9 cellular contexts compared by ENCODE assay signal in the genomic region with DNA sequence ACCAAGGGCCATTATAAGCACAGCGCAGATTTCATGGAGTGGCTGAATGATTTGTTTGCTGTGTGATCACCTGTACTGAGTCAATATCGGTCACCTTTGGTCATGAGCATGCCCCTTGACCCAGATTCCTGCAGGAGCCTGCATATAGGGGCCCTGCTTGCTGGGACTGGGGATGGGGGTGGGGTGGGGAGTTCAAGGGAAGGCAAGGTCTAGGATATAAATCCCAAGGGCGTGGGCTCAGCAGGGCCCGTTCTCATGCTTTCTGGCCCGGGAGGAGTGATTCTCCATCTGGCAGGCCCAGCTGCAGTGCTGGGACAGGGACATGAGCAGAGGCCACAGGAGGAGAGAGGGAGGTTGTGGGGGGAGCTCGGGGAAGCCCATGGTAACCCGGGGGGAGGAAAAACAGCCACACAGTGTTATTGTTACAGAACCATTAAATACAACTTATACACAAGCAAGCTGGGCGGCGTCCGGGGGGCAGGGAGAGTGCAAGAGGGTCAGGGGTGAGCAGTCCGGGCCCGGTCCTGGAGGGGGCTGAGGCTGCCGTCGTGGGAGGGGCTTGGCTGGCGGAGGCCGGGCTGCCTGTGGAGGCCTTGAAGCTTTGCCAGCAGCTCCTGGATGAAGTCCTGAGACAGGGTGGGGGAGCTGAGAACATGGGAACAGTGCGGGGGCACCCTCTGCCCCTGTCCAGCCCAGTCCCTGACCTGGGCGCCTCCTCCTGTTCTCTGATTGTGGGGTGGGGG. TPM values are rescaled to one million over a fixed set of nuclear protein-coding genes. Genes with fewer than 3 reads are reported as not detected.
DNase-seq lines count a peak whose midpoint lies in the region; ATAC-seq and TF ChIP-seq lines count a peak whose summit lies in the region.
"Had no signal": no experiment of that assay in that cellular context is flagged by ENCODE, and none has a peak within 500 bp of the region (broad histone marks: within the 10 kb centered on the region; RNA-seq: fewer than 3 reads in every experiment).

No MANE protein-coding gene starts in this region.

- WGBS in body of pancreas, 2 donors, result 11 to 26% methylated on average over 15 to 18 of the region's 18 CpGs

- TF ChIP-seq CTCF in body of pancreas (IDR thresholded peaks at IDR 0.05), result no peak

- H3K36me3 Mint-ChIP-seq in activated naive CD4-positive, alpha-beta T cell treated with anti-CD3 and anti-CD28 coated beads, Interleukin-2, amount 50 U/mL, for 72 hours, result no peaks in the 10 kb centered on the region

- DNase-seq in H7 (peak; percentile 80), body of pancreas (peak; percentile 61 to 84 (median 76)), activated gamma-delta T cell treated with Interleukin-2 at 50 U/mL for 16 hours (no peak)
- DNase-seq in activated T-cell treated with anti-CD3 and anti-CD28 coated beads, Interleukin-2, amount 50 U/mL, for 1 hour, result no peak
- DNase-seq in activated naive CD4-positive, alpha-beta T cell treated with anti-CD3 and anti-CD28 coated beads, Interleukin-2, amount 50 U/mL, for 72 hours (ENCODE audit: low spot score in 2 of 2), result no peak
- DNase-seq: SHP77 treated with DMSO at 0.1 percent for 48 hours had no signal

- no peak for TF ChIP-seq POLR2A in body of pancreas (IDR thresholded peaks at IDR 0.05)

- H3K9me3 Mint-ChIP-seq in activated naive CD4-positive, alpha-beta T cell treated with anti-CD3 and anti-CD28 coated beads, Interleukin-2, amount 50 U/mL, for 72 hours, result no peaks in the 10 kb centered on the region

- H3K9me3 ChIP-seq in body of pancreas (no peaks in the 10 kb centered on the region), iPS-15b (ENCODE audit: control insufficient read depth, insufficient read depth, low read length) (no peaks in the 10 kb centered on the region)

- peak overlapping the region; percentile 7; the same call in 1 of the 2 replicates for H3K4me3 ChIP-seq in H7 (ENCODE audit: insufficient read depth, low read depth, low read length)
- H3K4me3 ChIP-seq in body of pancreas, result no peak overlapping the region
- peak overlapping the region; percentile 31 for H3K4me3 ChIP-seq in iPS-15b (ENCODE audit: low read depth, low read length)
- peak overlapping the region; percentile 44 for H3K4me3 ChIP-seq in rectal smooth muscle tissue (ENCODE audit: low read length)

- H3K9ac ChIP-seq in iPS-15b (ENCODE audit: low read depth, low read length) (no peak overlapping the region), rectal smooth muscle tissue (ENCODE audit: low read length) (no peak overlapping the region)

- H3K4me1 ChIP-seq in body of pancreas (peaks cover 37% of the 10 kb centered on the region), iPS-15b (ENCODE audit: control insufficient read depth, insufficient read depth, low read length) (peaks cover 17% of the 10 kb centered on the region), rectal smooth muscle tissue (ENCODE audit: control insufficient read depth, insufficient read depth, low read length) (peaks cover 27% of the 10 kb centered on the region)

- peak overlapping the region in 1 of 2 donors; percentile 72 for H3K27ac Mint-ChIP-seq in activated naive CD4-positive, alpha-beta T cell treated with anti-CD3 and anti-CD28 coated beads, Interleukin-2, amount 50 U/mL, for 72 hours

- ATAC-seq in body of pancreas, result peak; percentile 40
- no peak for ATAC-seq in GM18511 (IDR thresholded peaks at IDR 0.05; ENCODE audit: unreplicated experiment)
- no peak for ATAC-seq in activated naive CD4-positive, alpha-beta T cell treated with anti-CD3 and anti-CD28 coated beads, Interleukin-2, amount 50 U/mL, for 72 hours

- H3K27ac ChIP-seq in body of pancreas, result peak overlapping the region in 3 of 4 donors; percentile 48 to 62 (median 53)
- H3K27ac ChIP-seq in rectal smooth muscle tissue (ENCODE audit: low read depth, low read length), result peak overlapping the region; percentile 96

- H3K36me3 ChIP-seq in H7 (replicated peaks; ENCODE audit: control insufficient read depth, insufficient read depth, low read length) (no peaks in the 10 kb centered on the region), body of pancreas (replicated peaks in 1 of 2; ENCODE audit: insufficient read depth in 1 of 2, low read depth in 2 of 2) (no peaks in the 10 kb centered on the region), iPS-15b (ENCODE audit: control insufficient read depth, insufficient read depth, low read length) (peaks cover 6% of the 10 kb centered on the region), rectal smooth muscle tissue (ENCODE audit: control insufficient read depth, insufficient read depth, low read length) (no peaks in the 10 kb centered on the region)

- intact Hi-C loops in body of pancreas (cut with DNase I), result no loop called here

- H3K27me3 ChIP-seq in H7 (ENCODE audit: control insufficient read depth, insufficient read depth, low read length), result peaks cover 6% of the 10 kb centered on the region
- H3K27me3 ChIP-seq in body of pancreas, result no peaks in the 10 kb centered on the region
- peaks cover 7% of the 10 kb centered on the region for H3K27me3 ChIP-seq in iPS-15b (ENCODE audit: control insufficient read depth, insufficient read depth, low read length)
- H3K27me3 ChIP-seq in rectal smooth muscle tissue (ENCODE audit: control insufficient read depth, insufficient read depth, low read length), result no peaks in the 10 kb centered on the region

RNA-seq across cellular contexts. Expression of a gene that starts 5.2 kb away (rescaled TPM):
- 3.5 and 3.7 TPM in 2 replicates for total RNA-seq in H7 (2014; rRNA removed; shearing (Covaris generic))
- 100 to 1,000 TPM in 1 of 2 donors, 10 to 100 TPM in 1; 54.2 to 105 TPM for total RNA-seq in body of pancreas
- total RNA-seq in activated naive CD4-positive, alpha-beta T cell treated with anti-CD3 and anti-CD28 coated beads, Interleukin-2, amount 50 U/mL, for 72 hours, result under 1 TPM; 0.46 to 0.74 TPM

RNA-seq across cellular contexts. Expression of a gene that starts 13.4 kb away (rescaled TPM):
- total RNA-seq in H7 (2014; rRNA removed; shearing (Covaris generic)), result 143 and 153 TPM in 2 replicates
- total RNA-seq in body of pancreas, result 100 to 1,000 TPM; 266 to 305 TPM
- total RNA-seq in activated naive CD4-positive, alpha-beta T cell treated with anti-CD3 and anti-CD28 coated beads, Interleukin-2, amount 50 U/mL, for 72 hours, result 100 to 1,000 TPM in 1 of 2 donors, 10 to 100 TPM in 1; 43.0 to 101 TPM

RNA-seq across cellular contexts. Expression of a gene that starts 27.0 kb away (rescaled TPM):
- total RNA-seq in H7 (2014; rRNA removed; shearing (Covaris generic)), result 3.0 and 5.5 TPM in 2 replicates
- not detected for total RNA-seq in body of pancreas
- total RNA-seq in activated naive CD4-positive, alpha-beta T cell treated with anti-CD3 and anti-CD28 coated beads, Interleukin-2, amount 50 U/mL, for 72 hours, result 1 to 10 TPM in 1 of 2 donors, not detected in 1; 2.1 TPM

RNA-seq across cellular contexts. Expression of a gene that starts 53.1 kb away (rescaled TPM):
- total RNA-seq in H7 (2014; rRNA removed; shearing (Covaris generic)), result 5.1 and 11.1 TPM in 2 replicates
- 1 to 10 TPM in 1 of 2 donors, not detected in 1; 2.6 TPM for total RNA-seq in body of pancreas
- not detected for total RNA-seq in activated naive CD4-positive, alpha-beta T cell treated with anti-CD3 and anti-CD28 coated beads, Interleukin-2, amount 50 U/mL, for 72 hours

Comparison
In these comparisons a context has a peak if more than half of its experiments do, and no peak if none do; other contexts are left out.
1. DNase-seq: peak in H7 (single experiment) and body of pancreas (4 of 4); none in activated gamma-delta T cell treated with Interleukin-2 at 50 U/mL for 16 hours (single experiment), activated T-cell treated with anti-CD3 and anti-CD28 coated beads, Interleukin-2, amount 50 U/mL, for 1 hour (single experiment) and activated naive CD4-positive, alpha-beta T cell treated with anti-CD3 and anti-CD28 coated beads, Interleukin-2, amount 50 U/mL, for 72 hours (0 of 2).
2. H3K4me3 ChIP-seq: peak in H7 (single experiment), iPS-15b (single experiment) and rectal smooth muscle tissue (single experiment); none in body of pancreas (0 of 2).
3. RNA of a gene that starts 5.2 kb away (total RNA-seq): 54.2 to 105 TPM in body of pancreas; 3.5 to 3.7 TPM in H7 and 0.46 to 0.74 TPM in activated naive CD4-positive, alpha-beta T cell treated with anti-CD3 and anti-CD28 coated beads, Interleukin-2, amount 50 U/mL, for 72 hours; every median in the first group is over 10 times any median in the second.